ENCODE assay signal across 1 cellular context in the genomic region with DNA sequence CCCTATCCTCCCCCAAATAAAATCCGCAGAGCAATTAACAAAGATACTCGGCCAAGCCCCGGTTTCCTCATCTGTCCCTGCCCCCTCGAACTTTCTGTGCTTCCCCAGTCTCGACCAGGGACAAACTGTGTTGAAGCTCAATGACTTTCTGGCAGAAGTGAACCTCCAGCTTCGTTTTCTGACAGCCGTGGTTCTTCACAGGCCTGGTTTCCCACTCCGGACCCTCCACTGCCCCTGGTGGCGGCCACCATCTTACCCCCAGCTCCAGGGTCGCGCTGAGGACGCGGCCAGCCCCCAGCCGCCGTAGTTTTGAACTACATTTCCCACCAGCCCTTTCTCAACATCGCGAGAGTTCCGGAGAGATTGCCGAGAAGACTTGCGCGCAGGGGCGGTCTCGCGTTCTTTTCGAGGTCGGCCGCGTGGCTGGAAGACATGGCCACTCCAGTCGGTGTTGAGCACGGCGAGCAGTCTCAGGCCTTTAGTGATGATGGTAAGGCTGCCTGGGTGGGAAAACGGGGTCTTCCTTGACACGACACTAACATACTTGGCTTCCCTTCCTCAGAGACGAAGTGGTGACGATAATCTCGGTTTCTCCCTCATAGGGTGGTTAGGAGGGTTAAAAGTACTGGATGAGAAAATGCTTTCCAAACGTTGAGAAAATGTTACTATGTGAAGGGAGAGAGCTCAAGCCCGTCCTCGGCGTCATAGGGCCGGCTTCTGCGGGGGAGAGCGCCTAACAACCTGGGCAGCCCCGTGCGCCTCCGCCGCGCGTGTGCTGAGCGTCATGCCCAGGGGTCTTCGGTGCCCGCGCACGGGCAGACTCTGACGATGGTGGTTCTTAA.
A peak's percentile ranks its signal among the peaks of the same experiment; 100 is the strongest.
TF ChIP-seq lines count a peak whose summit lies in the region.

No MANE protein-coding gene starts in this region.

TF ChIP-seq in HepG2, 621 proteins besides CTCF, POLR2A, EP300 and RAD21 (continued from another document and continues in another):
- peak; percentile 95 for TF ChIP-seq RBFOX2 (IDR thresholded peaks at IDR 0.05; ENCODE audit: low read depth, low read length)
- TF ChIP-seq BRD4 (CRISPR knock-in tag; IDR thresholded peaks at IDR 0.05) = peak; percentile 92
- TF ChIP-seq ZNF550 (CRISPR knock-in tag; IDR thresholded peaks at IDR 0.05; ENCODE audit: borderline replicate concordance) = peak; percentile 77; the same call in 1 of the 2 replicates
- TF ChIP-seq, protein P1, sequence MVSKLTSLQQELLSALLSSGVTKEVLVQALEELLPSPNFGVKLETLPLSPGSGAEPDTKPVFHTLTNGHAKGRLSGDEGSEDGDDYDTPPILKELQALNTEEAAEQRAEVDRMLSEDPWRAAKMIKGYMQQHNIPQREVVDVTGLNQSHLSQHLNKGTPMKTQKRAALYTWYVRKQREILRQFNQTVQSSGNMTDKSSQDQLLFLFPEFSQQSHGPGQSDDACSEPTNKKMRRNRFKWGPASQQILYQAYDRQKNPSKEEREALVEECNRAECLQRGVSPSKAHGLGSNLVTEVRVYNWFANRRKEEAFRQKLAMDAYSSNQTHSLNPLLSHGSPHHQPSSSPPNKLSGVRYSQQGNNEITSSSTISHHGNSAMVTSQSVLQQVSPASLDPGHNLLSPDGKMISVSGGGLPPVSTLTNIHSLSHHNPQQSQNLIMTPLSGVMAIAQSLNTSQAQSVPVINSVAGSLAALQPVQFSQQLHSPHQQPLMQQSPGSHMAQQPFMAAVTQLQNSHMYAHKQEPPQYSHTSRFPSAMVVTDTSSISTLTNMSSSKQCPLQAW (CRISPR knock-in tag; IDR thresholded peaks at IDR 0.05) = peak; percentile 92
- TF ChIP-seq ATM (IDR thresholded peaks at IDR 0.05; ENCODE audit: borderline replicate concordance) = no peak
- TF ChIP-seq ZNF354B (CRISPR knock-in tag; IDR thresholded peaks at IDR 0.05) = peak; percentile 44; the same call in 1 of the 2 replicates
- TF ChIP-seq CREM (IDR thresholded peaks at IDR 0.05) = peak; percentile 96
- TF ChIP-seq CREM (CRISPR knock-in tag; IDR thresholded peaks at IDR 0.05) = no peak; the same call in 1 of the 2 replicates
- TF ChIP-seq, protein P2, sequence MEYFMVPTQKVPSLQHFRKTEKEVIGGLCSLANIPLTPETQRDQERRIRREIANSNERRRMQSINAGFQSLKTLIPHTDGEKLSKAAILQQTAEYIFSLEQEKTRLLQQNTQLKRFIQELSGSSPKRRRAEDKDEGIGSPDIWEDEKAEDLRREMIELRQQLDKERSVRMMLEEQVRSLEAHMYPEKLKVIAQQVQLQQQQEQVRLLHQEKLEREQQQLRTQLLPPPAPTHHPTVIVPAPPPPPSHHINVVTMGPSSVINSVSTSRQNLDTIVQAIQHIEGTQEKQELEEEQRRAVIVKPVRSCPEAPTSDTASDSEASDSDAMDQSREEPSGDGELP (IDR thresholded peaks at IDR 0.05; ENCODE audit: borderline replicate concordance, low read depth) = peak; percentile 61
- TF ChIP-seq, protein P3, sequence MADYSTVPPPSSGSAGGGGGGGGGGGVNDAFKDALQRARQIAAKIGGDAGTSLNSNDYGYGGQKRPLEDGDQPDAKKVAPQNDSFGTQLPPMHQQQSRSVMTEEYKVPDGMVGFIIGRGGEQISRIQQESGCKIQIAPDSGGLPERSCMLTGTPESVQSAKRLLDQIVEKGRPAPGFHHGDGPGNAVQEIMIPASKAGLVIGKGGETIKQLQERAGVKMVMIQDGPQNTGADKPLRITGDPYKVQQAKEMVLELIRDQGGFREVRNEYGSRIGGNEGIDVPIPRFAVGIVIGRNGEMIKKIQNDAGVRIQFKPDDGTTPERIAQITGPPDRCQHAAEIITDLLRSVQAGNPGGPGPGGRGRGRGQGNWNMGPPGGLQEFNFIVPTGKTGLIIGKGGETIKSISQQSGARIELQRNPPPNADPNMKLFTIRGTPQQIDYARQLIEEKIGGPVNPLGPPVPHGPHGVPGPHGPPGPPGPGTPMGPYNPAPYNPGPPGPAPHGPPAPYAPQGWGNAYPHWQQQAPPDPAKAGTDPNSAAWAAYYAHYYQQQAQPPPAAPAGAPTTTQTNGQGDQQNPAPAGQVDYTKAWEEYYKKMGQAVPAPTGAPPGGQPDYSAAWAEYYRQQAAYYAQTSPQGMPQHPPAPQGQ (CRISPR knock-in tag; IDR thresholded peaks at IDR 0.05; ENCODE audit: borderline replicate concordance) = no peak
- no peak; the same call in 1 of the 2 replicates for TF ChIP-seq ZBTB20 (CRISPR knock-in tag; IDR thresholded peaks at IDR 0.05; ENCODE audit: borderline replicate concordance, low read depth)
- TF ChIP-seq PHF21A (CRISPR knock-in tag; IDR thresholded peaks at IDR 0.05) = peak; percentile 83; the same call in 1 of the 2 replicates
- TF ChIP-seq MEF2D (CRISPR knock-in tag; IDR thresholded peaks at IDR 0.05) = peak; percentile 67
- no peak for TF ChIP-seq ZNF382 (CRISPR knock-in tag; IDR thresholded peaks at IDR 0.05; ENCODE audit: borderline replicate concordance)
- no peak for TF ChIP-seq ZFYVE20 (CRISPR knock-in tag; IDR thresholded peaks at IDR 0.05; ENCODE audit: borderline replicate concordance, low read depth)
- TF ChIP-seq KAT8 (CRISPR knock-in tag; IDR thresholded peaks at IDR 0.05) = peak; percentile 92
- TF ChIP-seq EHMT2 (IDR thresholded peaks at IDR 0.05; ENCODE audit: borderline replicate concordance, low read depth, low read length) = no peak; the same call in 1 of the 2 replicates
- TF ChIP-seq IRX3 (CRISPR knock-in tag; IDR thresholded peaks at IDR 0.05; ENCODE audit: borderline replicate concordance, low read depth) = 0 out of 2 replicates have a peak, but pooled peaks have one; percentile 25
- TF ChIP-seq REXO4 (CRISPR knock-in tag; IDR thresholded peaks at IDR 0.05; ENCODE audit: borderline replicate concordance) = no peak
- peak; percentile 61; the same call in 1 of the 2 replicates for TF ChIP-seq ZNF124 (CRISPR knock-in tag; IDR thresholded peaks at IDR 0.05)
- TF ChIP-seq, protein P4, sequence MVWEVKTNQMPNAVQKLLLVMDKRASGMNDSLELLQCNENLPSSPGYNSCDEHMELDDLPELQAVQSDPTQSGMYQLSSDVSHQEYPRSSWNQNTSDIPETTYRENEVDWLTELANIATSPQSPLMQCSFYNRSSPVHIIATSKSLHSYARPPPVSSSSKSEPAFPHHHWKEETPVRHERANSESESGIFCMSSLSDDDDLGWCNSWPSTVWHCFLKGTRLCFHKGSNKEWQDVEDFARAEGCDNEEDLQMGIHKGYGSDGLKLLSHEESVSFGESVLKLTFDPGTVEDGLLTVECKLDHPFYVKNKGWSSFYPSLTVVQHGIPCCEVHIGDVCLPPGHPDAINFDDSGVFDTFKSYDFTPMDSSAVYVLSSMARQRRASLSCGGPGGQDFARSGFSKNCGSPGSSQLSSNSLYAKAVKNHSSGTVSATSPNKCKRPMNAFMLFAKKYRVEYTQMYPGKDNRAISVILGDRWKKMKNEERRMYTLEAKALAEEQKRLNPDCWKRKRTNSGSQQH (CRISPR knock-in tag; IDR thresholded peaks at IDR 0.05; ENCODE audit: low read depth) = no peak; the same call in none of the 2 replicates
- peak; percentile 78 for TF ChIP-seq KDM5B (CRISPR knock-in tag; IDR thresholded peaks at IDR 0.05; ENCODE audit: borderline replicate concordance)
- TF ChIP-seq, protein P5, sequence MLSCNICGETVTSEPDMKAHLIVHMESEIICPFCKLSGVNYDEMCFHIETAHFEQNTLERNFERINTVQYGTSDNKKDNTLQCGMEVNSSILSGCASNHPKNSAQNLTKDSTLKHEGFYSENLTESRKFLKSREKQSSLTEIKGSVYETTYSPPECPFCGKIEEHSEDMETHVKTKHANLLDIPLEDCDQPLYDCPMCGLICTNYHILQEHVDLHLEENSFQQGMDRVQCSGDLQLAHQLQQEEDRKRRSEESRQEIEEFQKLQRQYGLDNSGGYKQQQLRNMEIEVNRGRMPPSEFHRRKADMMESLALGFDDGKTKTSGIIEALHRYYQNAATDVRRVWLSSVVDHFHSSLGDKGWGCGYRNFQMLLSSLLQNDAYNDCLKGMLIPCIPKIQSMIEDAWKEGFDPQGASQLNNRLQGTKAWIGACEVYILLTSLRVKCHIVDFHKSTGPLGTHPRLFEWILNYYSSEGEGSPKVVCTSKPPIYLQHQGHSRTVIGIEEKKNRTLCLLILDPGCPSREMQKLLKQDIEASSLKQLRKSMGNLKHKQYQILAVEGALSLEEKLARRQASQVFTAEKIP (CRISPR knock-in tag; IDR thresholded peaks at IDR 0.05; ENCODE audit: borderline replicate concordance) = no peak
- TF ChIP-seq, protein P6, sequence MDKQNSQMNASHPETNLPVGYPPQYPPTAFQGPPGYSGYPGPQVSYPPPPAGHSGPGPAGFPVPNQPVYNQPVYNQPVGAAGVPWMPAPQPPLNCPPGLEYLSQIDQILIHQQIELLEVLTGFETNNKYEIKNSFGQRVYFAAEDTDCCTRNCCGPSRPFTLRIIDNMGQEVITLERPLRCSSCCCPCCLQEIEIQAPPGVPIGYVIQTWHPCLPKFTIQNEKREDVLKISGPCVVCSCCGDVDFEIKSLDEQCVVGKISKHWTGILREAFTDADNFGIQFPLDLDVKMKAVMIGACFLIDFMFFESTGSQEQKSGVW (CRISPR knock-in tag; IDR thresholded peaks at IDR 0.05; ENCODE audit: borderline replicate concordance) = no peak
- peak; percentile 93 for TF ChIP-seq SMYD3 (CRISPR knock-in tag; IDR thresholded peaks at IDR 0.05)
- TF ChIP-seq ZNF605 (CRISPR knock-in tag; IDR thresholded peaks at IDR 0.05) = peak; percentile 86
- no peak for TF ChIP-seq MTA3 (CRISPR knock-in tag; IDR thresholded peaks at IDR 0.05)
- TF ChIP-seq ARID2 (CRISPR knock-in tag; IDR thresholded peaks at IDR 0.05; ENCODE audit: borderline replicate concordance) = peak; percentile 18; the same call in 1 of the 2 replicates
- TF ChIP-seq ZNF589 (CRISPR knock-in tag; conservative IDR thresholded peaks at IDR 0.05) = peak; percentile 91
- TF ChIP-seq ZNF572 (CRISPR knock-in tag; IDR thresholded peaks at IDR 0.05) = no peak; the same call in 1 of the 2 replicates
- no peak; the same call in 1 of the 2 replicates for TF ChIP-seq ARHGAP35 (CRISPR knock-in tag; IDR thresholded peaks at IDR 0.05; ENCODE audit: borderline replicate concordance)
- TF ChIP-seq ZMYM3 (CRISPR knock-in tag; IDR thresholded peaks at IDR 0.05) = no peak
- TF ChIP-seq, protein P7, sequence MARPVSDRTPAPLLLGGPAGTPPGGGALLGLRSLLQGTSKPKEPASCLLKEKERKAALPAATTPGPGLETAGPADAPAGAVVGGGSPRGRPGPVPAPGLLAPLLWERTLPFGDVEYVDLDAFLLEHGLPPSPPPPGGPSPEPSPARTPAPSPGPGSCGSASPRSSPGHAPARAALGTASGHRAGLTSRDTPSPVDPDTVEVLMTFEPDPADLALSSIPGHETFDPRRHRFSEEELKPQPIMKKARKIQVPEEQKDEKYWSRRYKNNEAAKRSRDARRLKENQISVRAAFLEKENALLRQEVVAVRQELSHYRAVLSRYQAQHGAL (CRISPR knock-in tag; IDR thresholded peaks at IDR 0.05; ENCODE audit: not compliant biosample characterization) = no peak
- peak; percentile 80 for TF ChIP-seq ZSCAN21 (CRISPR knock-in tag; IDR thresholded peaks at IDR 0.05; ENCODE audit: borderline replicate concordance)
- no peak; the same call in 1 of the 2 replicates for TF ChIP-seq SRY (CRISPR knock-in tag; IDR thresholded peaks at IDR 0.05)
- TF ChIP-seq SMARCC2 (IDR thresholded peaks at IDR 0.05) = no peak
- peak; percentile 77; the same call in 1 of the 2 replicates for TF ChIP-seq ZC3H13 (CRISPR knock-in tag; IDR thresholded peaks at IDR 0.05)
- no peak for TF ChIP-seq HNRNPK (IDR thresholded peaks at IDR 0.05; ENCODE audit: low read depth, low read length, poor library complexity, severe bottlenecking)
- TF ChIP-seq ZNF296 (CRISPR knock-in tag; conservative IDR thresholded peaks at IDR 0.05) = 0 out of 2 replicates have a peak, but pooled peaks have one; percentile 27
- TF ChIP-seq, protein P8, sequence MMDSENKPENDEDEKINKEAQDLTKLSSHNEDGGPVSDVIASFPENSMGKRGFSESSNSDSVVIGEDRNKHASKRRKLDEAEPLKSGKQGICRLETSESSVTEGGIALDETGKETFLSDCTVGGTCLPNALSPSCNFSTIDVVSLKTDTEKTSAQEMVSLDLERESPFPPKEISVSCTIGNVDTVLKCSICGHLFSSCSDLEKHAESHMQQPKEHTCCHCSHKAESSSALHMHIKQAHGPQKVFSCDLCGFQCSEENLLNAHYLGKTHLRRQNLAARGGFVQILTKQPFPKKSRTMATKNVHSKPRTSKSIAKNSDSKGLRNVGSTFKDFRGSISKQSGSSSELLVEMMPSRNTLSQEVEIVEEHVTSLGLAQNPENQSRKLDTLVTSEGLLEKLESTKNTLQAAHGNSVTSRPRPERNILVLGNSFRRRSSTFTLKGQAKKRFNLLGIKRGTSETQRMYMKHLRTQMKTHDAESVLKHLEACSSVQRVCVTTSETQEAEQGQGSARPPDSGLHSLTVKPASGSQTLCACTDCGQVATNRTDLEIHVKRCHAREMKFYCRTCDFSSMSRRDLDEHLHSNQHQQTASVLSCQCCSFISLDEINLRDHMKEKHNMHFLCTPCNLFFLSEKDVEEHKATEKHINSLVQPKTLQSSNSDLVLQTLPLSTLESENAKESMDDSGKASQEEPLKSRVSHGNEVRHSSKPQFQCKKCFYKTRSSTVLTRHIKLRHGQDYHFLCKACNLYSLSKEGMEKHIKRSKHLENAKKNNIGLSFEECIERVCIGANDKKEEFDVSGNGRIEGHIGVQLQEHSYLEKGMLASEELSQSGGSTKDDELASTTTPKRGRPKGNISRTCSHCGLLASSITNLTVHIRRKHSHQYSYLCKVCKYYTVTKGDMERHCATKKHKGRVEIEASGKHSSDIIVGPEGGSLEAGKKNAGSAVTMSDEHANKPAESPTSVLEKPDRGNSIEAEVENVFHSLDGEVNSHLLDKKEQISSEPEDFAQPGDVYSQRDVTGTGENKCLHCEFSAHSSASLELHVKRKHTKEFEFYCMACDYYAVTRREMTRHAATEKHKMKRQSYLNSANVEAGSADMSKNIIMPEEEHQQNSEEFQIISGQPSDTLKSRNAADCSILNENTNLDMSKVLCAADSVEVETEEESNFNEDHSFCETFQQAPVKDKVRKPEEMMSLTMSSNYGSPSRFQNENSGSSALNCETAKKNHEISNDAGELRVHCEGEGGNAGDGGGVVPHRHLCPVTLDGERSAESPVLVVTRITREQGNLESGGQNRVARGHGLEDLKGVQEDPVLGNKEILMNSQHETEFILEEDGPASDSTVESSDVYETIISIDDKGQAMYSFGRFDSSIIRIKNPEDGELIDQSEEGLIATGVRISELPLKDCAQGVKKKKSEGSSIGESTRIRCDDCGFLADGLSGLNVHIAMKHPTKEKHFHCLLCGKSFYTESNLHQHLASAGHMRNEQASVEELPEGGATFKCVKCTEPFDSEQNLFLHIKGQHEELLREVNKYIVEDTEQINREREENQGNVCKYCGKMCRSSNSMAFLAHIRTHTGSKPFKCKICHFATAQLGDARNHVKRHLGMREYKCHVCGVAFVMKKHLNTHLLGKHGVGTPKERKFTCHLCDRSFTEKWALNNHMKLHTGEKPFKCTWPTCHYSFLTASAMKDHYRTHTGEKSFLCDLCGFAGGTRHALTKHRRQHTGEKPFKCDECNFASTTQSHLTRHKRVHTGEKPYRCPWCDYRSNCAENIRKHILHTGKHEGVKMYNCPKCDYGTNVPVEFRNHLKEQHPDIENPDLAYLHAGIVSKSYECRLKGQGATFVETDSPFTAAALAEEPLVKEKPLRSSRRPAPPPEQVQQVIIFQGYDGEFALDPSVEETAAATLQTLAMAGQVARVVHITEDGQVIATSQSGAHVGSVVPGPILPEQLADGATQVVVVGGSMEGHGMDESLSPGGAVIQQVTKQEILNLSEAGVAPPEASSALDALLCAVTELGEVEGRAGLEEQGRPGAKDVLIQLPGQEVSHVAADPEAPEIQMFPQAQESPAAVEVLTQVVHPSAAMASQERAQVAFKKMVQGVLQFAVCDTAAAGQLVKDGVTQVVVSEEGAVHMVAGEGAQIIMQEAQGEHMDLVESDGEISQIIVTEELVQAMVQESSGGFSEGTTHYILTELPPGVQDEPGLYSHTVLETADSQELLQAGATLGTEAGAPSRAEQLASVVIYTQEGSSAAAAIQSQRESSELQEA (CRISPR knock-in tag; IDR thresholded peaks at IDR 0.05; ENCODE audit: not compliant biosample characterization) = peak; percentile 52
- no peak for TF ChIP-seq ONECUT2 (CRISPR knock-in tag; IDR thresholded peaks at IDR 0.05)
